Comparison of ENCODE assay signal across 1 cellular context in the genomic region with DNA sequence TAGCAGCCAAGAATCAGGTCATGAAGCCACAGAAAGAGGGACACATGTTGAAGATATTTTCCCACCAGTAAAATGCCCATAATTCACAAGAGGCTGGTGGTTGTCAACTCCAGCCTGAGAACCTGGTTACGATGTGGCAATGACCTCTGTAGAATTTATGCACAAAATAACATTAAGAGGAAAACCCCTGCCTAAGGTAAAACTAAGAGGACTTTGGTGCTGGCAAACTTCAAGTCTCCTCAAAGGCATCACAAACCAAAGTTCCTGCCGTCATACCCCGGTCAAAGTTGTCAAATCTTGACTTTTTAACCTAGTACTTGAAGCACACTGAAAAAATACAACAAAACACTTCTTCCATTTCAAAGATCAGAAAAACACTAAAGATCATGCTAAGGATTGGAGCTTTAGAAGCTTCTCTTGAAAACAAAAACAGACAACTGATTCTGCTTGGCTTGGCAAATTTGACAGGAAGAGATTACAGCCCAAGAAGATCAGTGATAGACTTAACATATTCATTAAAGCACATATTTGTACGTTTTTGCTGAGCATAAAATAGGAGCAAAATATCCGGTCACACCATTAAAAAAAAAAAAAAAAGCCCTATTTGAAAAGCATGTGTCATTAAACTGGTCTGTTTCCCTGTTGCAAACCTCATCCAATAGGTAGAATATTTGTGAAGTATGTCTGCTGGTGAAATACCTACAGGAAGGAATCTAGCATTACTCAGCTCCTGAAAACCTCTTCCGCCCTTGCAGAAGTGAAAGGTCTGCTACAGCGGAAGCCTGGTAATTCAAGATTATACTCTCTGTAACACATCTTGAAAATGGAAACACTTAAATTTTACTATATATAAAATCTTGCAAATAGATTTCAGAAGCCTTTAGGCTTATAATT.
TF ChIP-seq lines count a peak whose summit lies in the region.

No MANE protein-coding gene starts in this region.

TF ChIP-seq in WTC11, 78 proteins besides CTCF, POLR2A, EP300 and RAD21 (continued from another document):
- TF ChIP-seq, protein P1, sequence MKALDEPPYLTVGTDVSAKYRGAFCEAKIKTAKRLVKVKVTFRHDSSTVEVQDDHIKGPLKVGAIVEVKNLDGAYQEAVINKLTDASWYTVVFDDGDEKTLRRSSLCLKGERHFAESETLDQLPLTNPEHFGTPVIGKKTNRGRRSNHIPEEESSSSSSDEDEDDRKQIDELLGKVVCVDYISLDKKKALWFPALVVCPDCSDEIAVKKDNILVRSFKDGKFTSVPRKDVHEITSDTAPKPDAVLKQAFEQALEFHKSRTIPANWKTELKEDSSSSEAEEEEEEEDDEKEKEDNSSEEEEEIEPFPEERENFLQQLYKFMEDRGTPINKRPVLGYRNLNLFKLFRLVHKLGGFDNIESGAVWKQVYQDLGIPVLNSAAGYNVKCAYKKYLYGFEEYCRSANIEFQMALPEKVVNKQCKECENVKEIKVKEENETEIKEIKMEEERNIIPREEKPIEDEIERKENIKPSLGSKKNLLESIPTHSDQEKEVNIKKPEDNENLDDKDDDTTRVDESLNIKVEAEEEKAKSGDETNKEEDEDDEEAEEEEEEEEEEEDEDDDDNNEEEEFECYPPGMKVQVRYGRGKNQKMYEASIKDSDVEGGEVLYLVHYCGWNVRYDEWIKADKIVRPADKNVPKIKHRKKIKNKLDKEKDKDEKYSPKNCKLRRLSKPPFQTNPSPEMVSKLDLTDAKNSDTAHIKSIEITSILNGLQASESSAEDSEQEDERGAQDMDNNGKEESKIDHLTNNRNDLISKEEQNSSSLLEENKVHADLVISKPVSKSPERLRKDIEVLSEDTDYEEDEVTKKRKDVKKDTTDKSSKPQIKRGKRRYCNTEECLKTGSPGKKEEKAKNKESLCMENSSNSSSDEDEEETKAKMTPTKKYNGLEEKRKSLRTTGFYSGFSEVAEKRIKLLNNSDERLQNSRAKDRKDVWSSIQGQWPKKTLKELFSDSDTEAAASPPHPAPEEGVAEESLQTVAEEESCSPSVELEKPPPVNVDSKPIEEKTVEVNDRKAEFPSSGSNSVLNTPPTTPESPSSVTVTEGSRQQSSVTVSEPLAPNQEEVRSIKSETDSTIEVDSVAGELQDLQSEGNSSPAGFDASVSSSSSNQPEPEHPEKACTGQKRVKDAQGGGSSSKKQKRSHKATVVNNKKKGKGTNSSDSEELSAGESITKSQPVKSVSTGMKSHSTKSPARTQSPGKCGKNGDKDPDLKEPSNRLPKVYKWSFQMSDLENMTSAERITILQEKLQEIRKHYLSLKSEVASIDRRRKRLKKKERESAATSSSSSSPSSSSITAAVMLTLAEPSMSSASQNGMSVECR (CRISPR knock-in tag; IDR thresholded peaks at IDR 0.05; ENCODE audit: borderline replicate concordance) = no peak
- TF ChIP-seq NR1H2 (CRISPR knock-in tag; IDR thresholded peaks at IDR 0.05) (no peak), GABPB1 (CRISPR knock-in tag; IDR thresholded peaks at IDR 0.05) (no peak), IRF2 (CRISPR knock-in tag; IDR thresholded peaks at IDR 0.05; ENCODE audit: borderline replicate concordance, low read depth) (no peak), SMAD4 (CRISPR knock-in tag; IDR thresholded peaks at IDR 0.05) (no peak), FOXJ3 (CRISPR knock-in tag; IDR thresholded peaks at IDR 0.05; ENCODE audit: borderline replicate concordance) (no peak), SOX15 (CRISPR knock-in tag; IDR thresholded peaks at IDR 0.05) (no peak), NR2C2 (CRISPR knock-in tag; IDR thresholded peaks at IDR 0.05) (no peak), NFE2L1 (CRISPR knock-in tag; IDR thresholded peaks at IDR 0.05) (no peak)
- TF ChIP-seq, protein P2, sequence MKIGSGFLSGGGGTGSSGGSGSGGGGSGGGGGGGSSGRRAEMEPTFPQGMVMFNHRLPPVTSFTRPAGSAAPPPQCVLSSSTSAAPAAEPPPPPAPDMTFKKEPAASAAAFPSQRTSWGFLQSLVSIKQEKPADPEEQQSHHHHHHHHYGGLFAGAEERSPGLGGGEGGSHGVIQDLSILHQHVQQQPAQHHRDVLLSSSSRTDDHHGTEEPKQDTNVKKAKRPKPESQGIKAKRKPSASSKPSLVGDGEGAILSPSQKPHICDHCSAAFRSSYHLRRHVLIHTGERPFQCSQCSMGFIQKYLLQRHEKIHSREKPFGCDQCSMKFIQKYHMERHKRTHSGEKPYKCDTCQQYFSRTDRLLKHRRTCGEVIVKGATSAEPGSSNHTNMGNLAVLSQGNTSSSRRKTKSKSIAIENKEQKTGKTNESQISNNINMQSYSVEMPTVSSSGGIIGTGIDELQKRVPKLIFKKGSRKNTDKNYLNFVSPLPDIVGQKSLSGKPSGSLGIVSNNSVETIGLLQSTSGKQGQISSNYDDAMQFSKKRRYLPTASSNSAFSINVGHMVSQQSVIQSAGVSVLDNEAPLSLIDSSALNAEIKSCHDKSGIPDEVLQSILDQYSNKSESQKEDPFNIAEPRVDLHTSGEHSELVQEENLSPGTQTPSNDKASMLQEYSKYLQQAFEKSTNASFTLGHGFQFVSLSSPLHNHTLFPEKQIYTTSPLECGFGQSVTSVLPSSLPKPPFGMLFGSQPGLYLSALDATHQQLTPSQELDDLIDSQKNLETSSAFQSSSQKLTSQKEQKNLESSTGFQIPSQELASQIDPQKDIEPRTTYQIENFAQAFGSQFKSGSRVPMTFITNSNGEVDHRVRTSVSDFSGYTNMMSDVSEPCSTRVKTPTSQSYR (CRISPR knock-in tag; IDR thresholded peaks at IDR 0.05) = no peak
- TF ChIP-seq, protein P3, sequence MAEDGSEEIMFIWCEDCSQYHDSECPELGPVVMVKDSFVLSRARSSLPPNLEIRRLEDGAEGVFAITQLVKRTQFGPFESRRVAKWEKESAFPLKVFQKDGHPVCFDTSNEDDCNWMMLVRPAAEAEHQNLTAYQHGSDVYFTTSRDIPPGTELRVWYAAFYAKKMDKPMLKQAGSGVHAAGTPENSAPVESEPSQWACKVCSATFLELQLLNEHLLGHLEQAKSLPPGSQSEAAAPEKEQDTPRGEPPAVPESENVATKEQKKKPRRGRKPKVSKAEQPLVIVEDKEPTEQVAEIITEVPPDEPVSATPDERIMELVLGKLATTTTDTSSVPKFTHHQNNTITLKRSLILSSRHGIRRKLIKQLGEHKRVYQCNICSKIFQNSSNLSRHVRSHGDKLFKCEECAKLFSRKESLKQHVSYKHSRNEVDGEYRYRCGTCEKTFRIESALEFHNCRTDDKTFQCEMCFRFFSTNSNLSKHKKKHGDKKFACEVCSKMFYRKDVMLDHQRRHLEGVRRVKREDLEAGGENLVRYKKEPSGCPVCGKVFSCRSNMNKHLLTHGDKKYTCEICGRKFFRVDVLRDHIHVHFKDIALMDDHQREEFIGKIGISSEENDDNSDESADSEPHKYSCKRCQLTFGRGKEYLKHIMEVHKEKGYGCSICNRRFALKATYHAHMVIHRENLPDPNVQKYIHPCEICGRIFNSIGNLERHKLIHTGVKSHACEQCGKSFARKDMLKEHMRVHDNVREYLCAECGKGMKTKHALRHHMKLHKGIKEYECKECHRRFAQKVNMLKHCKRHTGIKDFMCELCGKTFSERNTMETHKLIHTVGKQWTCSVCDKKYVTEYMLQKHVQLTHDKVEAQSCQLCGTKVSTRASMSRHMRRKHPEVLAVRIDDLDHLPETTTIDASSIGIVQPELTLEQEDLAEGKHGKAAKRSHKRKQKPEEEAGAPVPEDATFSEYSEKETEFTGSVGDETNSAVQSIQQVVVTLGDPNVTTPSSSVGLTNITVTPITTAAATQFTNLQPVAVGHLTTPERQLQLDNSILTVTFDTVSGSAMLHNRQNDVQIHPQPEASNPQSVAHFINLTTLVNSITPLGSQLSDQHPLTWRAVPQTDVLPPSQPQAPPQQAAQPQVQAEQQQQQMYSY (CRISPR knock-in tag; IDR thresholded peaks at IDR 0.05) = no peak
